Comparison of ENCODE assay signal across 26 cellular contexts in the genomic region with DNA sequence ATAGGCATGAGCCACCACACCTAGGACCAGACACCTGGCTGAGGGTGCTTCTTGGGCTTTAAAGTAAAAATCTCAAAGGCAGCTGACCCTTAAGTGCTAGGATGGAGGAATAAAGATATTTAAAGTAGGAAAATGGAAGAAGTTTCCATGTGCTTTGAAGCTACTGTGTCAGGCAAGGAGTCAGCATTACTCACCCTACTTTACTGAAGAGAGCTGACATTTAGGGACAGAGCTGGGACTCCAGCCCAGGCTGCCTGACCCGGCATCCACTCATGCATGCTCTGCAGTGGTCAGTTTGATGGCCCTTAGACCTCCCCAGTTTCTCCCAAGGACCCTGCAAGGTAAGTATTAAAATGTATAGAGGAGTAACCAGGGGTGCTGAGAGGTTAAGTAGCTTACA.
DNase-seq lines count a peak whose midpoint lies in the region; ATAC-seq and TF ChIP-seq lines count a peak whose summit lies in the region.
"Had no signal": no experiment of that assay in that cellular context is flagged by ENCODE, and none has a peak within 500 bp of the region (broad histone marks: within the 10 kb centered on the region; RNA-seq: fewer than 3 reads in every experiment).

No MANE protein-coding gene starts in this region.

- no peaks in the 10 kb centered on the region for H4K20me1 ChIP-seq in OCI-LY1 (ENCODE audit: insufficient read depth, low read length)

- H3K36me3 Mint-ChIP-seq in effector memory CD8-positive, alpha-beta T cell (ENCODE audit: insufficient read depth), result peaks cover 13% of the 10 kb centered on the region
- H3K36me3 Mint-ChIP-seq in stimulated activated naive CD8-positive, alpha-beta T cell treated with anti-CD3 and anti-CD28 coated beads, Interleukin-15, Interleukin-2, amounts not matched to agents 100 ng/mL and 50 ng/mL, for 24 hours (ENCODE audit: low read depth), result peaks cover 18% of the 10 kb centered on the region

- H3K27me3 ChIP-seq in OCI-LY1 (ENCODE audit: insufficient read depth, low read length), result no peaks in the 10 kb centered on the region
- H3K27me3 ChIP-seq: heart left ventricle had no signal

- H3K79me2 ChIP-seq in OCI-LY1 (ENCODE audit: insufficient read depth, low read length), result no peaks in the 10 kb centered on the region

- peak; percentile 35 for DNase-seq in GM03348 (ENCODE audit: low spot score)
- DNase-seq in effector memory CD8-positive, alpha-beta T cell, result no peak
- no peak for DNase-seq in NCI-H1417 treated with DMSO at 0.1 percent for 48 hours (lab: John Stamatoyannopoulos, UW)
- no peak for DNase-seq in amniotic stem cell (lab: John Stamatoyannopoulos, UW)
- no peak for DNase-seq in HT-29 (ENCODE audit: low spot score)
- DNase-seq: activated CD4-positive, alpha-beta T cell treated with anti-CD3 and anti-CD28 coated beads for 4 hours; activated naive CD4-positive, alpha-beta T cell treated with anti-CD3 and anti-CD28 coated beads for 36 hours; activated T-cell treated with anti-CD3 and anti-CD28 coated beads, Interleukin-2, amount 50 U/mL, for 24 hours; aorta; CD4-positive, CD25-positive, alpha-beta regulatory T cell; central memory CD4-positive, alpha-beta T cell; heart left ventricle; left colon; MM.1S; NCI-H146; NCI-H510A; RPMI8226; stimulated activated CD4-positive, alpha-beta T cell treated with anti-CD3 and anti-CD28 coated beads, Interleukin-2, amount 100 ng/mL, for 24 hours had no signal

- no peak for ATAC-seq in effector memory CD8-positive, alpha-beta T cell (replicated peaks)
- ATAC-seq in GM21619 (IDR thresholded peaks at IDR 0.05; ENCODE audit: unreplicated experiment), result no peak
- ATAC-seq: left colon had no signal

- no peak overlapping the region for H3K4me2 ChIP-seq in OCI-LY1 (ENCODE audit: low read length)

- H3K27ac Mint-ChIP-seq in effector memory CD8-positive, alpha-beta T cell, result peak overlapping the region; percentile 67 to 73
- H3K27ac Mint-ChIP-seq in stimulated activated naive CD8-positive, alpha-beta T cell treated with anti-CD3 and anti-CD28 coated beads, Interleukin-15, Interleukin-2, amounts not matched to agents 100 ng/mL and 50 ng/mL, for 24 hours, result peak overlapping the region; percentile 58
- H3K27ac Mint-ChIP-seq: activated naive CD4-positive, alpha-beta T cell treated with anti-CD3 and anti-CD28 coated beads for 36 hours; memory B cell; T-helper 1 cell treated with Interleukin-12 subunit alpha and Interleukin-12 subunit beta and Interleukin-4 antibody, amounts not matched to agents 30 μg/mL and 1 μg/mL, for 36 hours had no signal

- no peak for TF ChIP-seq CTCF in OCI-LY1 (IDR thresholded peaks at IDR 0.05; ENCODE audit: low read length)

- no peaks in the 10 kb centered on the region for H3K9me3 Mint-ChIP-seq in effector memory CD8-positive, alpha-beta T cell
- H3K9me3 Mint-ChIP-seq in stimulated activated naive CD8-positive, alpha-beta T cell treated with anti-CD3 and anti-CD28 coated beads, Interleukin-15, Interleukin-2, amounts not matched to agents 100 ng/mL and 50 ng/mL, for 24 hours, result no peaks in the 10 kb centered on the region
- H3K9me3 Mint-ChIP-seq: activated naive CD4-positive, alpha-beta T cell treated with anti-CD3 and anti-CD28 coated beads for 36 hours; activated T-cell treated with anti-CD3 and anti-CD28 coated beads, Interleukin-2, amount 50 U/mL, for 24 hours; CD4-positive, CD25-positive, alpha-beta regulatory T cell; memory B cell; T-helper 1 cell treated with Interleukin-12 subunit alpha and Interleukin-12 subunit beta and Interleukin-4 antibody, amounts not matched to agents 30 μg/mL and 1 μg/mL, for 36 hours had no signal

- no peaks in the 10 kb centered on the region for H3K9me3 ChIP-seq in OCI-LY1 (ENCODE audit: low read length)
- H3K9me3 ChIP-seq: heart left ventricle, prostate gland, thoracic aorta had no signal

- H3K9ac ChIP-seq in OCI-LY1 (ENCODE audit: low read length), result no peak overlapping the region

- H3K9me2 ChIP-seq in OCI-LY1 (ENCODE audit: low read depth, low read length), result no peaks in the 10 kb centered on the region

- H3K27ac ChIP-seq in OCI-LY1 (ENCODE audit: low read depth, low read length, poor library complexity, severe bottlenecking), result peak overlapping the region; percentile 35
- H3K27ac ChIP-seq: prostate gland, SK-N-MC, thoracic aorta had no signal

- peaks cover 49% of the 10 kb centered on the region for H3K4me1 ChIP-seq in OCI-LY1 (ENCODE audit: insufficient read depth, low read length, severe bottlenecking)
- H3K4me1 ChIP-seq: prostate gland had no signal

- H3K4me3 Mint-ChIP-seq in effector memory CD8-positive, alpha-beta T cell, result no peak overlapping the region
- no peak overlapping the region for H3K4me3 Mint-ChIP-seq in stimulated activated naive CD8-positive, alpha-beta T cell treated with anti-CD3 and anti-CD28 coated beads, Interleukin-15, Interleukin-2, amounts not matched to agents 100 ng/mL and 50 ng/mL, for 24 hours
- H3K4me3 Mint-ChIP-seq: activated naive CD4-positive, alpha-beta T cell treated with anti-CD3 and anti-CD28 coated beads for 36 hours; activated T-cell treated with anti-CD3 and anti-CD28 coated beads, Interleukin-2, amount 50 U/mL, for 24 hours; CD4-positive, CD25-positive, alpha-beta regulatory T cell; memory B cell; T-helper 1 cell treated with Interleukin-12 subunit alpha and Interleukin-12 subunit beta and Interleukin-4 antibody, amounts not matched to agents 30 μg/mL and 1 μg/mL, for 36 hours had no signal

- H3K4me1 Mint-ChIP-seq in effector memory CD8-positive, alpha-beta T cell (ENCODE audit: low read depth in 2 of 2), result peaks cover 5 to 19% of the 10 kb centered on the region in 2 donors
- H3K4me1 Mint-ChIP-seq in stimulated activated naive CD8-positive, alpha-beta T cell treated with anti-CD3 and anti-CD28 coated beads, Interleukin-15, Interleukin-2, amounts not matched to agents 100 ng/mL and 50 ng/mL, for 24 hours (ENCODE audit: low read depth), result peaks cover 4% of the 10 kb centered on the region

- no peaks in the 10 kb centered on the region for H3F3A ChIP-seq in OCI-LY1 (ENCODE audit: insufficient read depth, low read length)

- H3K4me3 ChIP-seq in OCI-LY1 (ENCODE audit: low read depth, low read length, poor library complexity, severe bottlenecking), result no peak overlapping the region
- H3K4me3 ChIP-seq: heart left ventricle, prostate gland, SK-N-MC, thoracic aorta had no signal

- H2AFZ ChIP-seq in OCI-LY1 (ENCODE audit: low read length), result no peak overlapping the region

- H3K36me3 ChIP-seq in OCI-LY1 (ENCODE audit: insufficient read depth, low read length), result peaks cover 56% of the 10 kb centered on the region
- H3K36me3 ChIP-seq: prostate gland had no signal

- H3K27me3 Mint-ChIP-seq in effector memory CD8-positive, alpha-beta T cell, result no peaks in the 10 kb centered on the region
- H3K27me3 Mint-ChIP-seq in stimulated activated naive CD8-positive, alpha-beta T cell treated with anti-CD3 and anti-CD28 coated beads, Interleukin-15, Interleukin-2, amounts not matched to agents 100 ng/mL and 50 ng/mL, for 24 hours, result no peaks in the 10 kb centered on the region
- H3K27me3 Mint-ChIP-seq: activated T-cell treated with anti-CD3 and anti-CD28 coated beads, Interleukin-2, amount 50 U/mL, for 24 hours; CD4-positive, CD25-positive, alpha-beta regulatory T cell; memory B cell had no signal
